ENCODE assay signal across 26 cellular contexts in the genomic region with DNA sequence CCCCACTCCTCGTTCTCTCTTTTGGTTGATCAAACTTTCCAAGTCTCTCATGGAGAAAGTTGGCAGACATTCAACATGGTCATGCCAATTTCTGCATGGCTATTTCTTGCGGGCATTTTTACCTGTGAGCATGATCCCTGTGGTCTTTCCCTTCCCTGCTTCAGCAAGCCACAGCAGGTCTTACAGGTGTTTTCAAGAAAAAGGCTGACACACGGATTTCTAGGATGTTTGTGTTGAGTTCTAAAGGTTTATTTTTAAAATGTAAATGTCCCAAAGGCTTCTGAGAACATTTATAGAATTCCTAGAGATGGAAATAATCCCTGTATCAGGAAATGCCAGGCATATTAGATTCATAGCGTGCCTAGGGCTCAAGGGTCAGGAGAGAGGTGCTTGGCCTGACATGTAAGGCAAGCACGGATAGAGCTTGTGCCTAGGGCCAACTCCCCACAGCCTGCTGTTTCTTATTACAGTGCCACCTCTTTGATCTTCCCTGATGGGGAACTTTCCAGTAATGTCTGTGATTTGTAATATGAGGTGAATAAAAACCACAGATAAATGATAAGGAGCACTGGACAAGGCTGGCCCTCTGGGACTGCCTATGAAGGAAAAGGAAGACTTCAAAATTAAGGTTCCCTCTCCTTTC.
DNase-seq lines count a peak whose midpoint lies in the region; ATAC-seq, FAIRE-seq and TF ChIP-seq lines count a peak whose summit lies in the region.
"Had no signal": no experiment of that assay in that cellular context is flagged by ENCODE, and none has a peak within 500 bp of the region (broad histone marks: within the 10 kb centered on the region; RNA-seq: fewer than 3 reads in every experiment).

No MANE protein-coding gene starts in this region.

- H3K4me1 ChIP-seq in keratinocyte (ENCODE audit: control insufficient read depth, extremely low read depth, insufficient read depth, low read length): peaks cover 46% of the 10 kb centered on the region
- no peaks in the 10 kb centered on the region for H3K4me1 ChIP-seq in naive thymus-derived CD4-positive, alpha-beta T cell (ENCODE audit: control insufficient read depth in 2 of 2, insufficient read depth in 2 of 2, low read length in 2 of 2)

- intact Hi-C loops in naive thymus-derived CD4-positive, alpha-beta T cell (cut with micrococcal nuclease): no loop called here

- no peaks in the 10 kb centered on the region for H3K9me3 ChIP-seq in keratinocyte (ENCODE audit: control insufficient read depth, low read depth, low read length)
- H3K9me3 ChIP-seq in naive thymus-derived CD4-positive, alpha-beta T cell (ENCODE audit: control insufficient read depth in 2 of 3, low read length in 3 of 3): no peaks in the 10 kb centered on the region
- H3K9me3 ChIP-seq: BLaER1 treated with 17β-estradiol and CSF1 and Interleukin-3, amounts not matched to agents 10 nM and 100 nM; ovary; sigmoid colon; upper lobe of left lung had no signal

- no peaks in the 10 kb centered on the region for H3K4me1 Mint-ChIP-seq in naive thymus-derived CD4-positive, alpha-beta T cell
- H3K4me1 Mint-ChIP-seq: naive thymus-derived CD8-positive, alpha-beta T cell had no signal

- peaks cover 0 to 10% (median 0%) of the 10 kb centered on the region in 11 donors for H3K9me3 Mint-ChIP-seq in naive thymus-derived CD4-positive, alpha-beta T cell
- H3K9me3 Mint-ChIP-seq: endodermal cell, H9 had no signal

- H3K9me1 ChIP-seq in keratinocyte (ENCODE audit: control insufficient read depth, extremely low read depth, insufficient read depth, low read length): no peaks in the 10 kb centered on the region

- H3K4me3 Mint-ChIP-seq in naive thymus-derived CD4-positive, alpha-beta T cell: no peak overlapping the region
- H3K4me3 Mint-ChIP-seq: activated naive CD8-positive, alpha-beta T cell; endodermal cell; H9; naive thymus-derived CD8-positive, alpha-beta T cell had no signal

- in situ Hi-C loops in GM13976 (cut with MboI; ENCODE audit: low sequenced_read_pairs, unreplicated experiment): no loop called here

- H3K36me3 Mint-ChIP-seq in naive thymus-derived CD4-positive, alpha-beta T cell: no peaks in the 10 kb centered on the region
- H3K36me3 Mint-ChIP-seq: activated naive CD8-positive, alpha-beta T cell; naive thymus-derived CD8-positive, alpha-beta T cell had no signal

- peak; percentile 80 for FAIRE-seq in keratinocyte (lab: Jason Lieb, UNC)
- FAIRE-seq: colon, D721Med, G401.6 had no signal

- H3K4me2 ChIP-seq in keratinocyte (ENCODE audit: control insufficient read depth, extremely low read depth, insufficient read depth, low read depth, low read length): peak overlapping the region; percentile 69

- peak; percentile 49 for DNase-seq in DMS79 treated with DMSO at 0.1 percent for 48 hours (lab: John Stamatoyannopoulos, UW)
- peak; percentile 42 for DNase-seq in LoVo (ENCODE audit: low spot score)
- DNase-seq in astrocyte of the hippocampus (ENCODE audit: low read depth, low spot score): peak; percentile 11
- DNase-seq in keratinocyte (ENCODE audit: low read depth, low spot score): peak; percentile 58
- no peak for DNase-seq in COLO829 (ENCODE audit: low spot score)
- DNase-seq in central memory CD4-positive, alpha-beta T cell: no peak
- DNase-seq in naive thymus-derived CD4-positive, alpha-beta T cell: no peak
- DNase-seq in GM13976 (ENCODE audit: low spot score): no peak
- DNase-seq: activated CD4-positive, alpha-beta T cell treated with anti-CD3 and anti-CD28 coated beads for 48 hours; endodermal cell; H9; KBM-7; naive thymus-derived CD8-positive, alpha-beta T cell; NCI-H1930; NCI-H774; ovary; Right ventricle myocardium superior; sigmoid colon; T-helper 1 cell; upper lobe of left lung had no signal

- CTCF ChIA-PET in naive thymus-derived CD4-positive, alpha-beta T cell (lab: Charles Lee): no interaction called here

- H3K79me2 ChIP-seq in keratinocyte (ENCODE audit: control insufficient read depth, insufficient read depth, low read length): no peaks in the 10 kb centered on the region

- H3K27me3 Mint-ChIP-seq in naive thymus-derived CD4-positive, alpha-beta T cell: no peaks in the 10 kb centered on the region

- dilution Hi-C loops in keratinocyte (cut with MboI; ENCODE audit: extremely low pct_ligation_motif_present, low sequenced_read_pairs): no loop called here

- no peaks in the 10 kb centered on the region for H3K36me3 ChIP-seq in keratinocyte (ENCODE audit: control insufficient read depth in 2 of 2, extremely low read depth in 1 of 2, insufficient read depth in 2 of 2, low read length in 2 of 2)
- H3K36me3 ChIP-seq in naive thymus-derived CD4-positive, alpha-beta T cell (ENCODE audit: control insufficient read depth in 2 of 3, insufficient read depth in 3 of 3, low read length in 3 of 3): no peaks in the 10 kb centered on the region
- H3K36me3 ChIP-seq: BLaER1 treated with 17β-estradiol and CSF1 and Interleukin-3, amounts not matched to agents 10 nM and 100 nM; ovary; sigmoid colon; upper lobe of left lung had no signal

- no peaks in the 10 kb centered on the region for H3K27me3 ChIP-seq in keratinocyte (ENCODE audit: control insufficient read depth, extremely low read depth, insufficient read depth, low read length)
- H3K27me3 ChIP-seq in naive thymus-derived CD4-positive, alpha-beta T cell (ENCODE audit: control insufficient read depth in 2 of 2, insufficient read depth in 2 of 2, low read length in 2 of 2): no peaks in the 10 kb centered on the region
- H3K27me3 ChIP-seq: BLaER1 treated with 17β-estradiol and CSF1 and Interleukin-3, amounts not matched to agents 10 nM and 100 nM; ovary; sigmoid colon; upper lobe of left lung had no signal

- no peak for TF ChIP-seq CTCF in keratinocyte (optimal IDR thresholded peaks at IDR 0.05 in 1 of 3, IDR thresholded peaks at IDR 0.05 in 1 of 3, conservative IDR thresholded peaks at IDR 0.05 in 1 of 3; ENCODE audit: extremely low read depth in 1 of 3, insufficient read depth in 2 of 3, low read length in 3 of 3)
- TF ChIP-seq CTCF in GM13976 (IDR thresholded peaks at IDR 0.05; ENCODE audit: borderline replicate concordance, control extremely low read depth, extremely low read depth, insufficient read depth, missing control alignments): no peak

- peak overlapping the region; percentile 49 for H3K27ac ChIP-seq in keratinocyte (ENCODE audit: control insufficient read depth, insufficient read depth, low read length)
- no peak overlapping the region for H3K27ac ChIP-seq in naive thymus-derived CD4-positive, alpha-beta T cell (ENCODE audit: low read depth, low read length)
- H3K27ac ChIP-seq: BLaER1 treated with 17β-estradiol and CSF1 and Interleukin-3, amounts not matched to agents 10 nM and 100 nM; ovary; sigmoid colon; upper lobe of left lung had no signal

- H3K27ac Mint-ChIP-seq in naive thymus-derived CD4-positive, alpha-beta T cell: no peak overlapping the region
- H3K27ac Mint-ChIP-seq: activated naive CD8-positive, alpha-beta T cell; endodermal cell; H9; naive thymus-derived CD8-positive, alpha-beta T cell had no signal

- POLR2A ChIA-PET in naive thymus-derived CD4-positive, alpha-beta T cell (lab: Charles Lee): no interaction called here

- H4K20me1 ChIP-seq in keratinocyte (ENCODE audit: control insufficient read depth, extremely low read depth, insufficient read depth, low read length): no peaks in the 10 kb centered on the region
- H4K20me1 ChIP-seq: BLaER1 treated with 17β-estradiol and CSF1 and Interleukin-3, amounts not matched to agents 10 nM and 100 nM had no signal

- no peak overlapping the region for H2AFZ ChIP-seq in keratinocyte (ENCODE audit: control insufficient read depth, low read length)

- H3K4me3 ChIP-seq in keratinocyte (ENCODE audit: control insufficient read depth in 2 of 3, extremely low read depth in 1 of 3, insufficient read depth in 2 of 3, low read depth in 1 of 3, low read length in 3 of 3): peak overlapping the region in 1 of 3 experiments; percentile 11
- no peak overlapping the region for H3K4me3 ChIP-seq in naive thymus-derived CD4-positive, alpha-beta T cell (ENCODE audit: low read length)
- H3K4me3 ChIP-seq: BLaER1 treated with 17β-estradiol and CSF1 and Interleukin-3, amounts not matched to agents 10 nM and 100 nM; ovary; sigmoid colon; upper lobe of left lung had no signal

- no peak for ATAC-seq in naive thymus-derived CD4-positive, alpha-beta T cell
- ATAC-seq: left lobe of liver; naive thymus-derived CD8-positive, alpha-beta T cell had no signal

- H3K9ac ChIP-seq in keratinocyte (ENCODE audit: control insufficient read depth, extremely low read depth, insufficient read depth, low read length): no peak overlapping the region
- H3K9ac ChIP-seq: BLaER1 treated with 17β-estradiol and CSF1 and Interleukin-3, amounts not matched to agents 10 nM and 100 nM had no signal

Comparison
In these comparisons a context has a peak if more than half of its experiments do, and no peak if none do; other contexts are left out.
1. DNase-seq: peak in DMS79 treated with DMSO at 0.1 percent for 48 hours (single experiment), LoVo (single experiment), astrocyte of the hippocampus (single experiment) and keratinocyte (single experiment); none in COLO829 (single experiment), central memory CD4-positive, alpha-beta T cell (single experiment), naive thymus-derived CD4-positive, alpha-beta T cell (0 of 9) and GM13976 (single experiment).